8 cellular contexts compared by ENCODE assay signal in genomic region chr11:63937713-63938480, GRCh38. TPM values are rescaled to one million over a fixed set of nuclear protein-coding genes. Genes with fewer than 3 reads are reported as not detected.
DNase-seq lines count a peak whose midpoint lies in the region; ATAC-seq and TF ChIP-seq lines count a peak whose summit lies in the region.

No MANE protein-coding gene starts in this region.

- H4K20me1 ChIP-seq in smooth muscle cell (ENCODE audit: low read depth), result peaks cover 11% of the 10 kb centered on the region

- no peaks in the 10 kb centered on the region for H3K9me3 Mint-ChIP-seq in CD8-positive, alpha-beta T cell
- no peaks in the 10 kb centered on the region for H3K9me3 Mint-ChIP-seq in activated CD8-positive, alpha-beta T cell treated with anti-CD3 and anti-CD28 coated beads for 36 hours

- H3F3A ChIP-seq in smooth muscle cell (ENCODE audit: low read depth), result no peaks in the 10 kb centered on the region

- H3K36me3 Mint-ChIP-seq in CD8-positive, alpha-beta T cell, result peaks cover 7% of the 10 kb centered on the region
- no peaks in the 10 kb centered on the region for H3K36me3 Mint-ChIP-seq in activated CD8-positive, alpha-beta T cell treated with anti-CD3 and anti-CD28 coated beads for 36 hours (ENCODE audit: low read depth)

- H3K9me3 ChIP-seq in CD8-positive, alpha-beta T cell (ENCODE audit: low read length), result no peaks in the 10 kb centered on the region
- H3K9me3 ChIP-seq in right cardiac atrium (ENCODE audit: control insufficient read depth, low read length) (no peaks in the 10 kb centered on the region), smooth muscle cell (replicated peaks; ENCODE audit: low read depth) (no peaks in the 10 kb centered on the region)

- no peak for TF ChIP-seq CTCF in CD8-positive, alpha-beta T cell (IDR thresholded peaks at IDR 0.05)
- no peak for TF ChIP-seq CTCF in activated CD8-positive, alpha-beta T cell treated with anti-CD3 and anti-CD28 coated beads for 36 hours (IDR thresholded peaks at IDR 0.05)
- no peak for TF ChIP-seq CTCF in smooth muscle cell (IDR thresholded peaks at IDR 0.05; ENCODE audit: borderline replicate concordance, insufficient read depth, poor library complexity, severe bottlenecking)

- peak overlapping the region; percentile 46 for H3K27ac ChIP-seq in CD8-positive, alpha-beta T cell (ENCODE audit: low read depth, low read length)
- H3K27ac ChIP-seq in right cardiac atrium (ENCODE audit: low read length), result peak overlapping the region; percentile 54
- H3K27ac ChIP-seq in smooth muscle cell (ENCODE audit: low read depth), result peak overlapping the region; percentile 30

- peaks cover 29% of the 10 kb centered on the region for H3K4me1 Mint-ChIP-seq in CD8-positive, alpha-beta T cell (ENCODE audit: low read depth)
- H3K4me1 Mint-ChIP-seq in activated CD8-positive, alpha-beta T cell treated with anti-CD3 and anti-CD28 coated beads for 36 hours (ENCODE audit: low read depth), result peaks cover 24% of the 10 kb centered on the region

- peak overlapping the region; percentile 79 for H3K27ac Mint-ChIP-seq in CD8-positive, alpha-beta T cell
- H3K27ac Mint-ChIP-seq in activated CD8-positive, alpha-beta T cell treated with anti-CD3 and anti-CD28 coated beads for 36 hours, result peak overlapping the region; percentile 83

- no peaks in the 10 kb centered on the region for H3K27me3 Mint-ChIP-seq in CD8-positive, alpha-beta T cell (ENCODE audit: low read depth)
- no peaks in the 10 kb centered on the region for H3K27me3 Mint-ChIP-seq in activated CD8-positive, alpha-beta T cell treated with anti-CD3 and anti-CD28 coated beads for 36 hours

- peak overlapping the region; percentile 11 for H3K9ac ChIP-seq in smooth muscle cell (ENCODE audit: low read depth)

- in situ Hi-C loops in ACHN (cut with HindIII; ENCODE audit: low pct_ligation_motif_present, low pct_unique_long_range_greater_than_20kb, low sequenced_read_pairs), result no loop called here

- H3K4me3 ChIP-seq in CD8-positive, alpha-beta T cell (ENCODE audit: low read depth, low read length), result peak overlapping the region; percentile 73
- H3K4me3 ChIP-seq in right cardiac atrium (ENCODE audit: low read length), result peak overlapping the region; percentile 82
- H3K4me3 ChIP-seq in smooth muscle cell, result peak overlapping the region; percentile 87

- DNase-seq in CD8-positive, alpha-beta T cell, result peak in 1 of 7 experiments; percentile 19
- DNase-seq in activated CD8-positive, alpha-beta T cell treated with anti-CD3 and anti-CD28 coated beads for 36 hours, result peak; percentile 51
- DNase-seq in right cardiac atrium, result peak in 2 of 3 donors; percentile 52 to 62
- no peak for DNase-seq in smooth muscle cell (lab: John Stamatoyannopoulos, UW; ENCODE audit: unreplicated experiment)
- DNase-seq in ACHN, result no peak
- DNase-seq in EL, result no peak

- H3K4me3 Mint-ChIP-seq in CD8-positive, alpha-beta T cell, result peak overlapping the region; percentile 90
- H3K4me3 Mint-ChIP-seq in activated CD8-positive, alpha-beta T cell treated with anti-CD3 and anti-CD28 coated beads for 36 hours, result peak overlapping the region; percentile 79

- H3K4me1 ChIP-seq in CD8-positive, alpha-beta T cell (ENCODE audit: insufficient read depth, low read length), result peaks cover 15% of the 10 kb centered on the region
- H3K4me1 ChIP-seq in right cardiac atrium (ENCODE audit: control insufficient read depth, insufficient read depth, low read length), result no peaks in the 10 kb centered on the region
- H3K4me1 ChIP-seq in smooth muscle cell (ENCODE audit: low read depth), result peaks cover 5% of the 10 kb centered on the region

- 26% methylated on average over 30 of the region's 30 CpGs for WGBS in right cardiac atrium
- 29% methylated on average over 30 of the region's 30 CpGs for WGBS in smooth muscle cell (ENCODE audit: low lambda C conversion rate)

- ATAC-seq in CD8-positive, alpha-beta T cell, result peak; percentile 18
- ATAC-seq in GM19372 (IDR thresholded peaks at IDR 0.05; ENCODE audit: low read depth, unreplicated experiment) (peak; percentile 17), HG03558 (IDR thresholded peaks at IDR 0.05; ENCODE audit: extremely low read depth, unreplicated experiment) (peak; percentile 8), right cardiac atrium (peak; percentile 6 to 28)
- peak; percentile 19 for ATAC-seq in activated CD8-positive, alpha-beta T cell treated with anti-CD3 and anti-CD28 coated beads for 36 hours

- peak overlapping the region; percentile 68 for H2AFZ ChIP-seq in smooth muscle cell (ENCODE audit: low read depth)

- H3K4me2 ChIP-seq in smooth muscle cell, result peak overlapping the region; percentile 100

- no peaks in the 10 kb centered on the region for H3K36me3 ChIP-seq in CD8-positive, alpha-beta T cell (ENCODE audit: insufficient read depth, low read length)
- H3K36me3 ChIP-seq in smooth muscle cell (ENCODE audit: low read depth), result no peaks in the 10 kb centered on the region

- CTCF ChIA-PET in CD8-positive, alpha-beta T cell (lab: Charles Lee), result interaction anchor here (0.6 to 4.9 kb wide), 2 partner anchors 101 to 215 kb away, joined by 3 to 30 read pairs; no protein-coding TSS in a partner anchor
- CTCF ChIA-PET in activated CD8-positive, alpha-beta T cell treated with anti-CD3 and anti-CD28 coated beads for 36 hours (lab: Charles Lee), result interaction anchor here (0.5 to 1.5 kb wide), 2 partner anchors 16 to 17 kb away, joined by 3 to 4 read pairs; no protein-coding TSS in a partner anchor

- no peaks in the 10 kb centered on the region for H3K27me3 ChIP-seq in CD8-positive, alpha-beta T cell (ENCODE audit: insufficient read depth, low read length)
- H3K27me3 ChIP-seq in right cardiac atrium (ENCODE audit: control insufficient read depth, insufficient read depth) (no peaks in the 10 kb centered on the region), smooth muscle cell (ENCODE audit: low read depth) (no peaks in the 10 kb centered on the region)

- peaks cover 33% of the 10 kb centered on the region for H3K79me2 ChIP-seq in smooth muscle cell (ENCODE audit: low read depth)

- intact Hi-C loops in CD8-positive, alpha-beta T cell (cut with DNase I, micrococcal nuclease), result loop anchor here (1.0 to 2.0 kb wide), 7 partner anchors 21 to 171 kb away; partner anchors contain the start of genes COX8A (in 2 of the 2), OTUB1 (in 2 of the 2) and RCOR2 (in 1 of the 2)
- intact Hi-C loops in activated CD8-positive, alpha-beta T cell treated with anti-CD3 and anti-CD28 coated beads for 36 hours (cut with micrococcal nuclease), result no loop called here
- intact Hi-C loops in right cardiac atrium (cut with DNase I), result no loop called here

- POLR2A ChIA-PET in CD8-positive, alpha-beta T cell (lab: Charles Lee), result interaction anchor here (1.5 kb wide), 1 partner anchor 14 kb away, joined by 4 read pairs; no protein-coding TSS in a partner anchor
- POLR2A ChIA-PET in activated CD8-positive, alpha-beta T cell treated with anti-CD3 and anti-CD28 coated beads for 36 hours (lab: Charles Lee), result interaction anchor here (1.0 to 1.5 kb wide), 2 partner anchors 19 to 47 kb away, joined by 4 to 6 read pairs; no protein-coding TSS in a partner anchor

RNA-seq across cellular contexts. Expression of gene NAA40, which starts 0.9 kb away (rescaled TPM):
- total RNA-seq in CD8-positive, alpha-beta T cell, result 10 to 100 TPM; 12.0 to 14.6 TPM
- 10 to 100 TPM; 18.5 to 20.5 TPM for total RNA-seq in activated CD8-positive, alpha-beta T cell treated with anti-CD3 and anti-CD28 coated beads for 36 hours
- total RNA-seq in right cardiac atrium, result 10 to 100 TPM; 27.4 to 47.6 (median 29.2) TPM
- polyA plus RNA-seq in right cardiac atrium, result 20.1 TPM
- 11.3 and 16.5 TPM in 2 replicates for total RNA-seq in smooth muscle cell
- polyA plus RNA-seq in smooth muscle cell, result 7.6 and 11.1 TPM in 2 replicates

RNA-seq across cellular contexts. Expression of gene RCOR2, which starts 20.9 kb away (rescaled TPM):
- not detected for total RNA-seq in CD8-positive, alpha-beta T cell
- 1 to 10 TPM in 1 of 2 experiments, under 1 TPM in 1; 0.61 to 2.1 TPM for total RNA-seq in activated CD8-positive, alpha-beta T cell treated with anti-CD3 and anti-CD28 coated beads for 36 hours
- total RNA-seq in right cardiac atrium (10 to 100 TPM in 1 of 4 donors, 1 to 10 TPM in 3; 1.6 to 10.1 (median 8.7) TPM), smooth muscle cell (5.5 and 8.5 TPM in 2 replicates)
- polyA plus RNA-seq in right cardiac atrium (3.2 TPM), smooth muscle cell (8.3 and 8.7 TPM in 2 replicates)

RNA-seq across cellular contexts. Expression of gene COX8A, which starts 36.5 kb away (rescaled TPM):
- 100 to 1,000 TPM in 1 of 2 experiments, 10 to 100 TPM in 1; 97.6 to 111 TPM for total RNA-seq in CD8-positive, alpha-beta T cell
- 100 to 1,000 TPM; 436 to 497 TPM for total RNA-seq in activated CD8-positive, alpha-beta T cell treated with anti-CD3 and anti-CD28 coated beads for 36 hours
- total RNA-seq in right cardiac atrium, result 100 to 1,000 TPM; 726 to 908 (median 798) TPM
- 2,526 TPM for polyA plus RNA-seq in right cardiac atrium
- 432 and 551 TPM in 2 replicates for total RNA-seq in smooth muscle cell
- 534 and 549 TPM in 2 replicates for polyA plus RNA-seq in smooth muscle cell

RNA-seq across cellular contexts. Expression of gene OTUB1, which starts 48.3 kb away (rescaled TPM):
- total RNA-seq in CD8-positive, alpha-beta T cell, result 10 to 100 TPM; 67.2 to 68.7 TPM
- 10 to 100 TPM; 70.1 to 73.9 TPM for total RNA-seq in activated CD8-positive, alpha-beta T cell treated with anti-CD3 and anti-CD28 coated beads for 36 hours
- total RNA-seq in right cardiac atrium, result 10 to 100 TPM; 44.9 to 55.8 (median 51.2) TPM
- 62.4 TPM for polyA plus RNA-seq in right cardiac atrium
- total RNA-seq in smooth muscle cell, result 55.2 and 71.5 TPM in 2 replicates
- 155 and 164 TPM in 2 replicates for polyA plus RNA-seq in smooth muscle cell

Comparison
In these comparisons a context has a peak if more than half of its experiments do, and no peak if none do; other contexts are left out.
1. DNase-seq: peak in activated CD8-positive, alpha-beta T cell treated with anti-CD3 and anti-CD28 coated beads for 36 hours (single experiment) and right cardiac atrium (2 of 3); none in smooth muscle cell (single experiment), ACHN (single experiment) and EL (single experiment).
2. intact Hi-C loops: an anchor here in CD8-positive, alpha-beta T cell (1.0 to 2.0 kb wide); none called in activated CD8-positive, alpha-beta T cell treated with anti-CD3 and anti-CD28 coated beads for 36 hours and right cardiac atrium.
3. Peak in every context shown above with its lines, with median percentiles within 50 percentile points of each other: ATAC-seq, H3K27ac ChIP-seq and H3K4me3 ChIP-seq.